Comparison of ENCODE assay signal across 7 cellular contexts in the genomic region with DNA sequence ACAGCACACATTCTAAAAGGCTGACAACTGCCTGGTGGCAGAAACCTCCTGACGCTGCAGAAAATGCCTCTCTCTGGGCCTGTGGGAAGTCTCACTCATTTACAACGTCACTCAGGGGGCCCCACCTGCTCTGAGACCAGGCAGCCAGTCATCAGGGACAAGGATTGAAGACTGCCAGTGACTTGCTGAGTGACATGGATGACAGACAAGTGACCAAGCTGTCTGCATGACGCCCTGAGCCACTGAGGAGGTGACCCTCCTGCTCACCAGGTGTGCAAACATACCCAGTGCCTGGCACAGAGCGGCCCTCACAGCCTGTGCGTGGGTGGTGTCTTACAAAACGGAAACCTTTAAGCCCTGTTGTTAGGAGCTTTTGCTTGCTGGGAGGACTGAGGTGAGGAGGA.
DNase-seq lines count a peak whose midpoint lies in the region; ATAC-seq, FAIRE-seq and TF ChIP-seq lines count a peak whose summit lies in the region.

No MANE protein-coding gene starts in this region.

- no peak overlapping the region for H3K4me2 ChIP-seq in H1 (ENCODE audit: insufficient read depth in 1 of 2, low read depth in 2 of 2, low read length in 2 of 2)

- H3K56ac ChIP-seq in H1 (replicated peaks; ENCODE audit: insufficient read length, low read depth, low read length): no peak overlapping the region

- no peak overlapping the region for H4K91ac ChIP-seq in H1 (replicated peaks; ENCODE audit: insufficient read length, low read length)

- no peaks in the 10 kb centered on the region for H3K79me2 ChIP-seq in H1 (ENCODE audit: control insufficient read depth in 1 of 2, insufficient read depth in 2 of 2, low read length in 2 of 2)

- no peaks in the 10 kb centered on the region; a peak in 1 of 7 replicates for H3K27me3 ChIP-seq in H1 (replicated peaks in 1 of 4; ENCODE audit: control insufficient read depth in 3 of 4, extremely low read depth in 1 of 4, insufficient read depth in 3 of 4, low read length in 3 of 4)

- no peak overlapping the region for H2BK12ac ChIP-seq in H1 (ENCODE audit: low read depth, low read length)

- DNase-seq in activated CD4-positive, alpha-beta T cell treated with anti-CD3 and anti-CD28 coated beads for 1 hour: peak; percentile 40
- no peak for DNase-seq in H1 (ENCODE audit: low read depth in 1 of 2, low spot score in 2 of 2)
- no peak for DNase-seq in SK-N-DZ (ENCODE audit: low spot score)
- DNase-seq in HTR-8/SVneo (ENCODE audit: insufficient read length, low spot score): no peak
- no peak for DNase-seq in NCI-H2171 treated with DMSO at 0.1 percent for 48 hours (lab: John Stamatoyannopoulos, UW)

- H3K4me3 Mint-ChIP-seq in stimulated activated naive CD8-positive, alpha-beta T cell treated with anti-CD3 and anti-CD28 coated beads, Interleukin-15, Interleukin-2, amounts not matched to agents 100 ng/mL and 50 ng/mL, for 24 hours: peak overlapping the region; percentile 65

- H2BK120ac ChIP-seq in H1 (replicated peaks; ENCODE audit: low read depth, low read length): no peak overlapping the region

- H4K5ac ChIP-seq in H1 (ENCODE audit: insufficient read length, low read depth, low read length): no peak overlapping the region

- H3K4me3 ChIP-seq in H1 (ENCODE audit: extremely low read depth in 1 of 4, insufficient read depth in 2 of 4, low read depth in 3 of 4, low read length in 4 of 4): no peak overlapping the region

- no peaks in the 10 kb centered on the region for H3K23me2 ChIP-seq in H1 (ENCODE audit: low read depth, low read length)

- no peak overlapping the region for H3K4ac ChIP-seq in H1 (replicated peaks; ENCODE audit: insufficient read length, low read depth, low read length)

- no peak for TF ChIP-seq CTCF in H1 (IDR thresholded peaks at IDR 0.05; ENCODE audit: control extremely low read depth in 1 of 3, insufficient read depth in 1 of 3, low read depth in 1 of 3, low read length in 3 of 3)

- H3K9me3 Mint-ChIP-seq in stimulated activated naive CD8-positive, alpha-beta T cell treated with anti-CD3 and anti-CD28 coated beads, Interleukin-15, Interleukin-2, amounts not matched to agents 100 ng/mL and 50 ng/mL, for 24 hours: no peaks in the 10 kb centered on the region

- no peaks in the 10 kb centered on the region for H3K79me1 ChIP-seq in H1 (ENCODE audit: low read depth, low read length)

- H4K8ac ChIP-seq in H1 (ENCODE audit: extremely low read depth, insufficient read depth, low read length): no peak overlapping the region

- POLR2A ChIA-PET in H1 (lab: Charles Lee; ENCODE audit: partially characterized antibody): no interaction called here

- 76% methylated on average over 6 of the region's 6 CpGs; no CpG with 5 or more reads in 1 of the 2 experiments for WGBS in H1 (ENCODE audit: extremely low coverage in 1 of 2, insufficient coverage in 1 of 2, insufficient read length in 1 of 2, insufficient replicate concordance in 2 of 2, low coverage in 1 of 2, low lambda C conversion rate in 2 of 2, missing lambda C conversion rate in 1 of 2), 2 experiments

- H3K36me3 ChIP-seq in H1 (ENCODE audit: control insufficient read depth in 2 of 4, insufficient read depth in 4 of 4, low read length in 3 of 4): no peaks in the 10 kb centered on the region

- no peaks in the 10 kb centered on the region for H3K27me3 Mint-ChIP-seq in stimulated activated naive CD8-positive, alpha-beta T cell treated with anti-CD3 and anti-CD28 coated beads, Interleukin-15, Interleukin-2, amounts not matched to agents 100 ng/mL and 50 ng/mL, for 24 hours

- no peak for TF ChIP-seq POLR2A in H1 (IDR thresholded peaks at IDR 0.05; ENCODE audit: control extremely low read depth in 1 of 2, low read depth in 2 of 2, low read length in 2 of 2)

- H2BK5ac ChIP-seq in H1 (ENCODE audit: low read depth, low read length): no peak overlapping the region

- H4K20me1 ChIP-seq in H1 (replicated peaks in 1 of 2; ENCODE audit: control insufficient read depth in 1 of 2, insufficient read depth in 2 of 2, low read length in 2 of 2): no peaks in the 10 kb centered on the region

- H2AK5ac ChIP-seq in H1 (ENCODE audit: low read depth, low read length): 0 out of 2 replicates have a peak overlapping the region, but pooled peaks have one; percentile 33

- H3K27ac ChIP-seq in H1 (ENCODE audit: low read depth, low read length): no peak overlapping the region

- H3K4me1 Mint-ChIP-seq in stimulated activated naive CD8-positive, alpha-beta T cell treated with anti-CD3 and anti-CD28 coated beads, Interleukin-15, Interleukin-2, amounts not matched to agents 100 ng/mL and 50 ng/mL, for 24 hours (ENCODE audit: low read depth): peaks cover 43% of the 10 kb centered on the region

- no peaks in the 10 kb centered on the region; a peak in 1 of 7 replicates for H3K4me1 ChIP-seq in H1 (replicated peaks in 1 of 4; ENCODE audit: control insufficient read depth in 3 of 4, insufficient read depth in 4 of 4, low read length in 3 of 4)

- H2BK20ac ChIP-seq in H1 (ENCODE audit: low read length): no peak overlapping the region

- peak overlapping the region; percentile 94 for H3K27ac Mint-ChIP-seq in stimulated activated naive CD8-positive, alpha-beta T cell treated with anti-CD3 and anti-CD28 coated beads, Interleukin-15, Interleukin-2, amounts not matched to agents 100 ng/mL and 50 ng/mL, for 24 hours

- H2BK15ac ChIP-seq in H1 (ENCODE audit: low read length): no peak overlapping the region

- no peak overlapping the region for H3K18ac ChIP-seq in H1 (ENCODE audit: extremely low read depth, low read length)

- H2AFZ ChIP-seq in H1 (ENCODE audit: low read length): no peak overlapping the region

- no peak overlapping the region for H3K9ac ChIP-seq in H1 (replicated peaks in 1 of 4; ENCODE audit: extremely low read depth in 1 of 4, low read depth in 3 of 4, low read length in 3 of 4)

- no peak for TF ChIP-seq EP300 in H1 (IDR thresholded peaks at IDR 0.05; ENCODE audit: borderline replicate concordance in 1 of 2, low read depth in 2 of 2, low read length in 2 of 2)

- no peak overlapping the region for H3K14ac ChIP-seq in H1 (ENCODE audit: insufficient read length)

- no peaks in the 10 kb centered on the region for H3K36me3 Mint-ChIP-seq in stimulated activated naive CD8-positive, alpha-beta T cell treated with anti-CD3 and anti-CD28 coated beads, Interleukin-15, Interleukin-2, amounts not matched to agents 100 ng/mL and 50 ng/mL, for 24 hours (ENCODE audit: low read depth)

- ATAC-seq in HG03108 (IDR thresholded peaks at IDR 0.05; ENCODE audit: unreplicated experiment): peak; percentile 43

- CTCF ChIA-PET in H1 (lab: Charles Lee; ENCODE audit: partially characterized antibody): interaction anchor here (0.9 to 1.9 kb wide), 3 partner anchors 40 to 100 kb away, joined by 3 to 6 read pairs (median 4); no protein-coding TSS in a partner anchor

- no peaks in the 10 kb centered on the region for H3K9me3 ChIP-seq in H1 (ENCODE audit: insufficient read depth in 2 of 2, low read depth in 1 of 2, low read length in 1 of 2)

- TF ChIP-seq RAD21 in H1 (IDR thresholded peaks at IDR 0.05 in 1 of 2, conservative IDR thresholded peaks at IDR 0.05 in 1 of 2; ENCODE audit: low read depth in 2 of 2, low read length in 2 of 2): no peak

- H3K23ac ChIP-seq in H1 (ENCODE audit: insufficient read length): no peak overlapping the region

- FAIRE-seq in H1 (lab: Jason Lieb, UNC): no peak
- no peak for FAIRE-seq in HTR-8/SVneo (lab: Jason Lieb, UNC)

TF ChIP-seq in H1, 55 proteins besides CTCF, POLR2A, EP300 and RAD21:
- TF ChIP-seq CBX8 (IDR thresholded peaks at IDR 0.05; ENCODE audit: borderline replicate concordance, low read depth, low read length): no peak
- no peak for TF ChIP-seq TCF12 (IDR thresholded peaks at IDR 0.05; ENCODE audit: low read depth, low read length)
- no peak for TF ChIP-seq HDAC2 (IDR thresholded peaks at IDR 0.05; ENCODE audit: borderline replicate concordance in 1 of 2, low read depth in 2 of 2, low read length in 2 of 2)
- no peak for TF ChIP-seq KDM4A (IDR thresholded peaks at IDR 0.05; ENCODE audit: low read depth, low read length, severe bottlenecking)
- TF ChIP-seq TAF1 (IDR thresholded peaks at IDR 0.05; ENCODE audit: low read depth, low read length): no peak
- TF ChIP-seq POLR2AphosphoS5 (IDR thresholded peaks at IDR 0.05; ENCODE audit: low read depth, low read length): no peak
- TF ChIP-seq RXRA (IDR thresholded peaks at IDR 0.05; ENCODE audit: insufficient read depth, low read depth, low read length): no peak
- TF ChIP-seq BRCA1 (IDR thresholded peaks at IDR 0.05; ENCODE audit: low read depth, low read length): no peak
- TF ChIP-seq SRF (IDR thresholded peaks at IDR 0.05; ENCODE audit: low read depth, low read length): no peak
TF ChIP-seq in H1: peak in this region for 0.
